In the genomic region with DNA sequence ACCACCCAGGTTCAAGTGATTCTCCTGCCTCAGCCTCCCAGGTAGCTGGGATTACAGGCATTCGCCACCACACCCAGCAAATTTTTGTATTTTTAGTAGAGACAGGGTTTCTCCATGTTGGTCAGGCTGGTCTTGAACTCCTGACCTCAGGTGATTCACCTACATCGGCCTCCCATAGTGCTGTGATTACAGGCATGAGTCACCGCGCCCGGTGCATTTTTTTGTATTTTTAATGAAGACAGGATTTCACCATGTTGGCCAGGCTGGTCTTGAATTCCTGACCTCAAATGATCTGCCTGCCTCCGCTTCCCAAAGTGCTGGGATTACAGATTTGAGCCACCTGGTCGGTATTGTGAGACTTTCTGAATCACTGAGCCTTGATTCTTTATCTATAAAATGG, we compare ENCODE assay signal across 8 cellular contexts. TPM values are rescaled to one million over a fixed set of nuclear protein-coding genes. Genes with fewer than 3 reads are reported as not detected.
A peak's percentile ranks its signal among the peaks of the same experiment; 100 is the strongest.
DNase-seq lines count a peak whose midpoint lies in the region; ATAC-seq, FAIRE-seq and TF ChIP-seq lines count a peak whose summit lies in the region.
"Not testable (repeated sequence)": the region's sequence is repeated elsewhere in the genome, so short reads cannot be mapped to it uniquely, and the experiment has no call there.

No MANE protein-coding gene starts in this region.

- H3K27me3 Mint-ChIP-seq in activated CD8-positive, alpha-beta T cell treated with anti-CD3 and anti-CD28 coated beads for 36 hours; astrocyte (ENCODE audit: low read depth, unreplicated experiment); stimulated activated naive B cell treated with anti-CD40 and anti-IgM and Interleukin-4, amounts not matched to agents 10 μg/mL and 1 μg/mL and 100 μg/mL, for 72 hours: not testable (repeated sequence)

- H3K27me3 ChIP-seq in astrocyte (ENCODE audit: insufficient read depth, low read length): not testable (repeated sequence)

- H3K4me3 Mint-ChIP-seq in activated CD8-positive, alpha-beta T cell treated with anti-CD3 and anti-CD28 coated beads for 36 hours; astrocyte (ENCODE audit: unreplicated experiment); stimulated activated naive B cell treated with anti-CD40 and anti-IgM and Interleukin-4, amounts not matched to agents 10 μg/mL and 1 μg/mL and 100 μg/mL, for 72 hours: not testable (repeated sequence)

- TF ChIP-seq CTCF in C4-2B (conservative IDR thresholded peaks at IDR 0.05); RWPE1 (conservative IDR thresholded peaks at IDR 0.05; ENCODE audit: low read depth); activated CD8-positive, alpha-beta T cell treated with anti-CD3 and anti-CD28 coated beads for 36 hours (IDR thresholded peaks at IDR 0.05); astrocyte (IDR thresholded peaks at IDR 0.05; ENCODE audit: insufficient read depth, low read depth, low read length); epithelial cell of esophagus (IDR thresholded peaks at IDR 0.05; ENCODE audit: insufficient read depth, low read depth, low read length, missing control alignments): not testable (repeated sequence)

- FAIRE-seq in astrocyte (lab: Jason Lieb, UNC): not testable (repeated sequence)

- DNase-seq in HT1080 (ENCODE audit: low read depth) (peak; percentile 89), astrocyte (ENCODE audit: low read depth) (peak; percentile 81), epithelial cell of esophagus (ENCODE audit: low read depth) (peak; percentile 68), lung microvascular endothelial cell (ENCODE audit: low read depth in 2 of 2) (peak; percentile 37 to 44)
- DNase-seq in RWPE1 (ENCODE audit: low spot score); stimulated activated naive B cell treated with anti-CD40 and anti-IgM and Interleukin-4, amounts not matched to agents 10 μg/mL and 1 μg/mL and 100 μg/mL, for 72 hours: not testable (repeated sequence)
- peak; percentile 61 for DNase-seq in activated CD8-positive, alpha-beta T cell treated with anti-CD3 and anti-CD28 coated beads for 36 hours

- peaks cover 56% of the 10 kb centered on the region for H3K4me1 Mint-ChIP-seq in activated CD8-positive, alpha-beta T cell treated with anti-CD3 and anti-CD28 coated beads for 36 hours (ENCODE audit: low read depth)
- H3K4me1 Mint-ChIP-seq in astrocyte (ENCODE audit: low read depth, unreplicated experiment): peaks cover 11% of the 10 kb centered on the region
- H3K4me1 Mint-ChIP-seq in stimulated activated naive B cell treated with anti-CD40 and anti-IgM and Interleukin-4, amounts not matched to agents 10 μg/mL and 1 μg/mL and 100 μg/mL, for 72 hours: peaks cover 37 to 74% of the 10 kb centered on the region in 2 donors

- not testable (repeated sequence) for H3K9me3 Mint-ChIP-seq in activated CD8-positive, alpha-beta T cell treated with anti-CD3 and anti-CD28 coated beads for 36 hours; astrocyte (ENCODE audit: unreplicated experiment); stimulated activated naive B cell treated with anti-CD40 and anti-IgM and Interleukin-4, amounts not matched to agents 10 μg/mL and 1 μg/mL and 100 μg/mL, for 72 hours

- H3K27ac Mint-ChIP-seq in activated CD8-positive, alpha-beta T cell treated with anti-CD3 and anti-CD28 coated beads for 36 hours: peak overlapping the region; percentile 52
- peak overlapping the region; percentile 58 for H3K27ac Mint-ChIP-seq in astrocyte (ENCODE audit: unreplicated experiment)
- H3K27ac Mint-ChIP-seq in stimulated activated naive B cell treated with anti-CD40 and anti-IgM and Interleukin-4, amounts not matched to agents 10 μg/mL and 1 μg/mL and 100 μg/mL, for 72 hours: peak overlapping the region; percentile 20

- not testable (repeated sequence) for H3K4me3 ChIP-seq in astrocyte (ENCODE audit: insufficient read depth, low read depth, low read length); epithelial cell of esophagus (ENCODE audit: low read length)

- not testable (repeated sequence) for ATAC-seq in activated CD8-positive, alpha-beta T cell treated with anti-CD3 and anti-CD28 coated beads for 36 hours; stimulated activated naive B cell treated with anti-CD40 and anti-IgM and Interleukin-4, amounts not matched to agents 10 μg/mL and 1 μg/mL and 100 μg/mL, for 72 hours (replicated peaks)

- H3K9me3 ChIP-seq in astrocyte (ENCODE audit: insufficient read depth, low read depth, low read length): not testable (repeated sequence)

- peaks cover 69% of the 10 kb centered on the region for H3K79me2 ChIP-seq in astrocyte (ENCODE audit: insufficient read depth, low read length)

- POLR2A ChIA-PET in RWPE1 (lab: Yijun Ruan, JAX; ENCODE audit: low non-redundant PET): not testable (repeated sequence)
- POLR2A ChIA-PET in activated CD8-positive, alpha-beta T cell treated with anti-CD3 and anti-CD28 coated beads for 36 hours (lab: Charles Lee): interaction anchor here (1.3 to 2.1 kb wide), 2 partner anchors 9 to 22 kb away, joined by 3 to 4 read pairs; no protein-coding TSS in a partner anchor

- intact Hi-C loops in activated CD8-positive, alpha-beta T cell treated with anti-CD3 and anti-CD28 coated beads for 36 hours (cut with micrococcal nuclease): loop anchor here (5.0 kb wide), 1 partner anchor 66 kb away; no protein-coding TSS in a partner anchor

- H3K4me1 ChIP-seq in astrocyte (ENCODE audit: insufficient read depth, low read length): not testable (repeated sequence)

- CTCF ChIA-PET in RWPE1 (lab: Yijun Ruan, JAX): interaction anchor here (0.7 kb wide), 1 partner anchor 46 kb away, joined by 3 read pairs; no protein-coding TSS in a partner anchor
- CTCF ChIA-PET in activated CD8-positive, alpha-beta T cell treated with anti-CD3 and anti-CD28 coated beads for 36 hours (lab: Charles Lee): interaction anchor here (1.1 to 1.4 kb wide), 3 partner anchors 36 to 52 kb away, joined by 3 to 5 read pairs (median 3); partner anchors contain the start of gene DIP2B

- H3K27ac ChIP-seq in C4-2B (peak overlapping the region; percentile 15; the same call in 1 of the 2 replicates), RWPE1 (peak overlapping the region; percentile 70), astrocyte (ENCODE audit: low read depth, low read length) (peak overlapping the region; percentile 42)

- H3K36me3 ChIP-seq in astrocyte (ENCODE audit: insufficient read depth, low read length): not testable (repeated sequence)

- H3K9ac ChIP-seq in astrocyte (ENCODE audit: low read length): not testable (repeated sequence)

- H3K36me3 Mint-ChIP-seq in activated CD8-positive, alpha-beta T cell treated with anti-CD3 and anti-CD28 coated beads for 36 hours (ENCODE audit: low read depth): peaks cover 30% of the 10 kb centered on the region
- H3K36me3 Mint-ChIP-seq in astrocyte (ENCODE audit: low read depth, unreplicated experiment): not testable (repeated sequence)
- H3K36me3 Mint-ChIP-seq in stimulated activated naive B cell treated with anti-CD40 and anti-IgM and Interleukin-4, amounts not matched to agents 10 μg/mL and 1 μg/mL and 100 μg/mL, for 72 hours: peaks cover 6 to 30% of the 10 kb centered on the region in 2 donors

- not testable (repeated sequence) for H2AFZ ChIP-seq in astrocyte (ENCODE audit: low read depth, low read length)

- peaks cover 52% of the 10 kb centered on the region for H4K20me1 ChIP-seq in astrocyte (ENCODE audit: insufficient read depth, low read length)

- peak overlapping the region; percentile 51 for H3K4me2 ChIP-seq in astrocyte (ENCODE audit: low read length)

RNA-seq across cellular contexts. Expression of gene DIP2B, which starts 52.0 kb away (rescaled TPM):
- total RNA-seq in HT1080 (2014; rRNA removed; shearing (Covaris generic)): 34.8 and 45.3 TPM in 2 replicates
- 23.0 and 30.7 TPM in 2 replicates for polyA plus RNA-seq in HT1080 (2015; cell fraction: cytosol; rRNA removed)
- 51.2 and 52.5 TPM in 2 replicates for polyA plus RNA-seq in HT1080 (2015; cell fraction: nucleus; rRNA removed)
- total RNA-seq in activated CD8-positive, alpha-beta T cell treated with anti-CD3 and anti-CD28 coated beads for 36 hours: 10 to 100 TPM; 21.2 to 23.7 TPM
- total RNA-seq in astrocyte (53.2 and 57.4 TPM in 2 replicates), lung microvascular endothelial cell (22.6 and 22.7 TPM in 2 replicates)

Comparison
In these comparisons a context has a peak if more than half of its experiments do, and no peak if none do; other contexts are left out.
1. H3K27ac ChIP-seq: peak in every context shown above with its lines; median percentile 70 in RWPE1; 42 in astrocyte; 15 in C4-2B.